In the genomic region with DNA sequence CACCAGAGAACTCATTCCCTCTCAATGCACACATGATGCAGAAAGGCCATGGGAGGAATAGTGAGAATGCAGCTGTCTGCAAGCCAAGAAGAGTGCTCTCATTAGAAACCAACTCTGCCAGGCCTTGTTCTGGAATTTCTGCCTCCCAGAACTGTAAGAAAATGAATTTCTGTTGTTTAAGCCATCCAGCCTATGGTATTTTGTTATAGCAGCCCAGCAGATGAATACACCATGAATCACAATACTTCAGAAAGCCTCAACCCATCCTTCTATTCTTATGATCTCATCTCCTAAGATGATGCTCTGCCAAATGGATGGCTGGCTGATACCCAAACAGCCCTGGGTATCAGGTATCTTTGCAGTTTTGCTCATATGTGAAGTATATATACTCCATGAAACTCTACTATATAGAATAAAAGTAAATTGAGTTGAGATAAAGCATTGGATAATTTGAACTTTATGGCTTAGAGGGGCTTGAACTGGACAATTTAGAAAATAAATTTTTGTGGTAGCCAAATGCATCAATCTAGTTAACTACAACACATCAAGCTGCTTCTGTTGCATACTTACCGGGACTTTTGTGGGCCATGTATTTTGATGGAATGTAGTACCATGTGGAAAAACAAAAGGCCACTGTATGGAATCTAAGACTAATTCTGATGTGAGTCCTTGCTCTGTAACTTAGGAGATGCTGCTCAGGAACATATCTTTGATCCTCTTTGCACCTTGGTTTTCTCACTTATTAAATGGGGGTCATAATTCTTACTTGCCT, we compare ENCODE assay signal across 25 cellular contexts.
DNase-seq lines count a peak whose midpoint lies in the region; ATAC-seq and TF ChIP-seq lines count a peak whose summit lies in the region.
"Had no signal": no experiment of that assay in that cellular context is flagged by ENCODE, and none has a peak within 500 bp of the region (broad histone marks: within the 10 kb centered on the region; RNA-seq: fewer than 3 reads in every experiment).

No MANE protein-coding gene starts in this region.

- H3K9ac ChIP-seq in GM23248 = no peak overlapping the region
- H3K9ac ChIP-seq: BLaER1 treated with 17β-estradiol and CSF1 and Interleukin-3, amounts not matched to agents 10 nM and 100 nM had no signal

- no peaks in the 10 kb centered on the region for H3K27me3 Mint-ChIP-seq in T-cell
- H3K27me3 Mint-ChIP-seq: activated naive CD8-positive, alpha-beta T cell treated with anti-CD3 and anti-CD28 coated beads, Interleukin-2, amount 50 U/mL, for 24 hours; T-helper 17 cell had no signal

- intact Hi-C loops in lower leg skin (cut with DNase I; ENCODE audit: low total_unique reads) = no loop called here

- no peak for ATAC-seq in T-cell (replicated peaks in 1 of 4)
- ATAC-seq in GM18517 (IDR thresholded peaks at IDR 0.05; ENCODE audit: unreplicated experiment) = no peak
- ATAC-seq: activated naive CD8-positive, alpha-beta T cell treated with anti-CD3 and anti-CD28 coated beads, Interleukin-2, amount 50 U/mL, for 24 hours; lower lobe of right lung; T-helper 17 cell had no signal

- H3K4me3 Mint-ChIP-seq in T-cell = no peak overlapping the region
- H3K4me3 Mint-ChIP-seq: activated naive CD8-positive, alpha-beta T cell treated with anti-CD3 and anti-CD28 coated beads, Interleukin-2, amount 50 U/mL, for 24 hours; immature natural killer cell; T-helper 17 cell had no signal

- H3K79me2 ChIP-seq in GM23248 (ENCODE audit: insufficient read depth) = no peaks in the 10 kb centered on the region

- H3K36me3 ChIP-seq in GM23248 (ENCODE audit: low read depth) = no peaks in the 10 kb centered on the region
- H3K36me3 ChIP-seq: BLaER1 treated with 17β-estradiol and CSF1 and Interleukin-3, amounts not matched to agents 10 nM and 100 nM; cardiac muscle cell; lower lobe of right lung; SJSA1; suprapubic skin; uterus had no signal

- no peak overlapping the region for H3K4me3 ChIP-seq in GM23248
- H3K4me3 ChIP-seq in choroid plexus epithelial cell (ENCODE audit: low read depth, low read length) = no peak overlapping the region
- no peak overlapping the region for H3K4me3 ChIP-seq in lower leg skin (ENCODE audit: low read depth, poor library complexity, severe bottlenecking)
- H3K4me3 ChIP-seq: BLaER1 treated with 17β-estradiol and CSF1 and Interleukin-3, amounts not matched to agents 10 nM and 100 nM; cardiac muscle cell; lower lobe of right lung; SJSA1; suprapubic skin; uterus had no signal

- no peak overlapping the region for H3K27ac Mint-ChIP-seq in T-cell
- H3K27ac Mint-ChIP-seq: activated naive CD8-positive, alpha-beta T cell treated with anti-CD3 and anti-CD28 coated beads, Interleukin-2, amount 50 U/mL, for 24 hours; immature natural killer cell; T-helper 17 cell had no signal

- no peaks in the 10 kb centered on the region for H3K27me3 ChIP-seq in GM23248 (replicated peaks; ENCODE audit: insufficient read depth)
- H3K27me3 ChIP-seq: BLaER1 treated with 17β-estradiol and CSF1 and Interleukin-3, amounts not matched to agents 10 nM and 100 nM; cardiac muscle cell; SJSA1; suprapubic skin; uterus had no signal

- H3K27ac ChIP-seq in GM23248 = no peak overlapping the region
- H3K27ac ChIP-seq: BLaER1 treated with 17β-estradiol and CSF1 and Interleukin-3, amounts not matched to agents 10 nM and 100 nM; cardiac muscle cell; lower lobe of right lung; SJSA1; suprapubic skin; uterus had no signal

- H3K9me3 ChIP-seq in GM23248 (ENCODE audit: low read depth) = no peaks in the 10 kb centered on the region
- H3K9me3 ChIP-seq: lower lobe of right lung, SJSA1, suprapubic skin, uterus had no signal

- no peaks in the 10 kb centered on the region for H3K9me3 Mint-ChIP-seq in T-cell
- H3K9me3 Mint-ChIP-seq: activated naive CD8-positive, alpha-beta T cell treated with anti-CD3 and anti-CD28 coated beads, Interleukin-2, amount 50 U/mL, for 24 hours; immature natural killer cell had no signal

- peak; percentile 0 for DNase-seq in GM23248
- peak; percentile 22 for DNase-seq in NCI-H69 (lab: John Stamatoyannopoulos, UW)
- DNase-seq in choroid plexus epithelial cell (ENCODE audit: low read depth) = peak; percentile 1
- DNase-seq in kidney glomerular epithelial cell (lab: John Stamatoyannopoulos, UW) = peak; percentile 3
- no peak for DNase-seq in lower leg skin (ENCODE audit: low spot score in 2 of 2)
- no peak for DNase-seq in cortex of kidney (lab: John Stamatoyannopoulos, UW)
- no peak for DNase-seq in T-cell
- DNase-seq: activated CD4-positive, alpha-beta T cell treated with anti-CD3 and anti-CD28 coated beads, Interleukin-2, amount 50 U/mL, for 4 hours; activated CD8-positive, alpha-beta memory T cell treated with anti-CD3 and anti-CD28 coated beads, Interleukin-2, amount 50 U/mL, for 48 hours; activated naive CD8-positive, alpha-beta T cell treated with anti-CD3 and anti-CD28 coated beads, Interleukin-2, amount 50 U/mL, for 24 hours; Calu3; HCEC 1CT; head of caudate nucleus; immature natural killer cell; lower lobe of right lung; NCI-H1092 treated with DMSO at 0.1 percent for 48 hours; NCI-H2081 treated with DMSO at 0.1 percent for 48 hours; retina; T-helper 17 cell; uterus had no signal

- POLR2A ChIA-PET in T-cell (lab: Charles Lee) = no interaction called here

- no peak for TF ChIP-seq CTCF in choroid plexus epithelial cell (conservative IDR thresholded peaks at IDR 0.05; ENCODE audit: low read depth, low read length)
- TF ChIP-seq CTCF in lower leg skin (IDR thresholded peaks at IDR 0.05) = no peak

- H4K20me1 ChIP-seq in GM23248 (ENCODE audit: insufficient read depth) = no peaks in the 10 kb centered on the region
- H4K20me1 ChIP-seq: BLaER1 treated with 17β-estradiol and CSF1 and Interleukin-3, amounts not matched to agents 10 nM and 100 nM had no signal

- H3K4me1 ChIP-seq in GM23248 (ENCODE audit: insufficient read depth) = no peaks in the 10 kb centered on the region
- H3K4me1 ChIP-seq: lower lobe of right lung, SJSA1, suprapubic skin, uterus had no signal

- H2AFZ ChIP-seq in GM23248 = no peak overlapping the region

- H3K36me3 Mint-ChIP-seq in T-cell = no peaks in the 10 kb centered on the region
- H3K36me3 Mint-ChIP-seq: immature natural killer cell had no signal

- H3K9me2 ChIP-seq in GM23248 (ENCODE audit: insufficient read depth) = no peaks in the 10 kb centered on the region

- no peaks in the 10 kb centered on the region for H3F3A ChIP-seq in GM23248 (ENCODE audit: insufficient read depth)

- H3K4me1 Mint-ChIP-seq in T-cell = no peaks in the 10 kb centered on the region
- H3K4me1 Mint-ChIP-seq: activated naive CD8-positive, alpha-beta T cell treated with anti-CD3 and anti-CD28 coated beads, Interleukin-2, amount 50 U/mL, for 24 hours; immature natural killer cell; T-helper 17 cell had no signal

- in situ Hi-C loops in GM23248 (cut with MboI) = no loop called here

- no peak for TF ChIP-seq POLR2A in lower leg skin (IDR thresholded peaks at IDR 0.05)

- WGBS in GM23248 (ENCODE audit: low coverage in 1 of 2, low lambda C conversion rate in 2 of 2, missing lambda C conversion rate in 2 of 2), 2 experiments = 15 to 19% methylated on average over 1 of the region's 1 CpG
- WGBS in lower leg skin, 2 donors = 68 to 71% methylated on average over 1 of the region's 1 CpG

- CTCF ChIA-PET in T-cell (lab: Charles Lee) = no interaction called here

- H3K4me2 ChIP-seq in GM23248 (ENCODE audit: unreplicated experiment) = no peak overlapping the region
- H3K4me2 ChIP-seq: BLaER1 treated with 17β-estradiol and CSF1 and Interleukin-3, amounts not matched to agents 10 nM and 100 nM had no signal

Comparison
In these comparisons a context has a peak if more than half of its experiments do, and no peak if none do; other contexts are left out.
1. DNase-seq: peak in GM23248 (single experiment), NCI-H69 (single experiment), choroid plexus epithelial cell (single experiment) and kidney glomerular epithelial cell (single experiment); none in lower leg skin (0 of 2), cortex of kidney (single experiment) and T-cell (0 of 34).